In the genomic region with DNA sequence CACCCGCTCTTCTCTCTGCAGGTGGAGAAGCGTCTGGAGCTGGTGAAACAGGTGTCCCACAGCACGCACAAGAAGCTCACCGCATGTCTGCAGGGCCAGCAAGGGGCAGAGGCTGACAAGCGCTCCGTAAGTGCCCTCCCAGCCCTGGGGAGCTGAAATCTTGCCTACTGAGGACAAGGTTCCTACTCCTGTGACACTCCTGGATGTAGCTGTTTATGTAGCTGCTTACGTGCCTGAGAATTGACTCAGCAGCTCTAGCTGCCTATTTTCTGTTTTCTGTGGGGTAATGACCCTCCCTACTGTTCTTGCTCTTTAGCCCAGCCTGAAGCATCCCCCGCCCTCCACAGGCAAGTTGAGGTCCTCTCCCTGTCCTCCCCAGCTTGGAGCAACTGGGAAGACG, we compare ENCODE assay signal across 1 cellular context.
TF ChIP-seq lines count a peak whose summit lies in the region.

No MANE protein-coding gene starts in this region.

TF ChIP-seq in IMR-90, 13 proteins besides CTCF, POLR2A, EP300 and RAD21 (continued from another document):
- no peak for TF ChIP-seq USF2 (IDR thresholded peaks at IDR 0.05; ENCODE audit: low read depth, low read length)
